In genomic region chr12:121807656-121808347, GRCh38 we compare ENCODE assay signal across 19 cellular contexts. TPM values are rescaled to one million over a fixed set of nuclear protein-coding genes. Genes with fewer than 3 reads are reported as not detected.
DNase-seq lines count a peak whose midpoint lies in the region; ATAC-seq, FAIRE-seq and TF ChIP-seq lines count a peak whose summit lies in the region.
"Had no signal": no experiment of that assay in that cellular context is flagged by ENCODE, and none has a peak within 500 bp of the region (broad histone marks: within the 10 kb centered on the region; RNA-seq: fewer than 3 reads in every experiment).

No MANE protein-coding gene starts in this region.

- H3K79me2 ChIP-seq in GM12878 (ENCODE audit: control insufficient read depth, insufficient read depth, low read length): peaks cover 53% of the 10 kb centered on the region

- no peak overlapping the region for H3K18ac ChIP-seq in neuronal stem cell (ENCODE audit: low read length)

- TF ChIP-seq RAD21 in GM12878 (IDR thresholded peaks at IDR 0.05; ENCODE audit: insufficient read depth, low read depth, low read length): no peak

- no peak overlapping the region for H2BK12ac ChIP-seq in neuronal stem cell (ENCODE audit: low read length)

- H3K27me3 Mint-ChIP-seq in CD4-positive, CD25-positive, alpha-beta regulatory T cell: no peaks in the 10 kb centered on the region
- H3K27me3 Mint-ChIP-seq: activated naive CD4-positive, alpha-beta T cell treated with anti-CD3 and anti-CD28 coated beads, Interleukin-2, amount 50 U/mL, for 24 hours had no signal

- H3K4me2 ChIP-seq in GM12878 (ENCODE audit: control insufficient read depth, insufficient read depth) (peak overlapping the region; percentile 100), neuronal stem cell (ENCODE audit: insufficient read depth, low read length, poor library complexity, severe bottlenecking) (no peak overlapping the region)

- TF ChIP-seq EP300 in GM12878 (IDR thresholded peaks at IDR 0.05; ENCODE audit: borderline replicate concordance in 1 of 2, control insufficient read depth in 1 of 2, low read depth in 2 of 2, low read length in 2 of 2) (no peak), esophagus muscularis mucosa (IDR thresholded peaks at IDR 0.05) (no peak)

- peaks cover 15% of the 10 kb centered on the region for H3K79me1 ChIP-seq in neuronal stem cell (ENCODE audit: low read depth, low read length)

- peak overlapping the region; percentile 89 for H3K4me3 ChIP-seq in CD4-positive, CD25-positive, alpha-beta regulatory T cell (ENCODE audit: low read depth, low read length)
- H3K4me3 ChIP-seq in HL-60 (replicated peaks; ENCODE audit: insufficient read depth, low read length) (no peak overlapping the region), GM12878 (no peak overlapping the region), neuronal stem cell (ENCODE audit: low read length in 2 of 2) (no peak overlapping the region), colonic mucosa (no peak overlapping the region), esophagus muscularis mucosa (no peak overlapping the region)
- H3K4me3 ChIP-seq: lung had no signal

- intact Hi-C loops in GM12878 (cut with micrococcal nuclease; ENCODE audit: unreplicated experiment): no loop called here
- intact Hi-C loops in colonic mucosa (cut with DNase I): no loop called here
- intact Hi-C loops in esophagus muscularis mucosa (cut with DNase I): no loop called here

- no peak overlapping the region for H4K8ac ChIP-seq in neuronal stem cell (ENCODE audit: low read depth, low read length)

- TF ChIP-seq POLR2A in GM12878 (IDR thresholded peaks at IDR 0.05; ENCODE audit: low read depth, low read length) (no peak), esophagus muscularis mucosa (IDR thresholded peaks at IDR 0.05; ENCODE audit: low read depth) (no peak)

- no peaks in the 10 kb centered on the region for H3K9me3 Mint-ChIP-seq in CD4-positive, CD25-positive, alpha-beta regulatory T cell
- H3K9me3 Mint-ChIP-seq: activated naive CD4-positive, alpha-beta T cell treated with anti-CD3 and anti-CD28 coated beads, Interleukin-2, amount 50 U/mL, for 24 hours had no signal

- H3K9ac ChIP-seq in GM12878 (ENCODE audit: control insufficient read depth, insufficient read depth, low read length) (no peak overlapping the region), neuronal stem cell (ENCODE audit: low read depth, low read length, poor library complexity) (no peak overlapping the region), colonic mucosa (ENCODE audit: low read depth in 2 of 2, low read length in 2 of 2) (no peak overlapping the region)

- H2AK5ac ChIP-seq in neuronal stem cell (ENCODE audit: low read depth, low read length): peak overlapping the region; percentile 61

- H3K27me3 ChIP-seq in CD4-positive, CD25-positive, alpha-beta regulatory T cell (ENCODE audit: control insufficient read depth, insufficient read depth, low read length): no peaks in the 10 kb centered on the region
- H3K27me3 ChIP-seq in HL-60 (ENCODE audit: insufficient read depth, poor library complexity, severe bottlenecking) (no peaks in the 10 kb centered on the region), GM12878 (replicated peaks in 1 of 2; ENCODE audit: control insufficient read depth in 2 of 2, insufficient read depth in 2 of 2, low read length in 1 of 2) (no peaks in the 10 kb centered on the region), neuronal stem cell (ENCODE audit: control insufficient read depth in 3 of 3, insufficient read depth in 3 of 3, low read depth in 1 of 3, low read length in 3 of 3) (no peaks in the 10 kb centered on the region), colonic mucosa (no peaks in the 10 kb centered on the region), foreskin keratinocyte (no peaks in the 10 kb centered on the region), esophagus muscularis mucosa (no peaks in the 10 kb centered on the region)
- H3K27me3 ChIP-seq: esophagus squamous epithelium, pancreas had no signal

- H2BK15ac ChIP-seq in neuronal stem cell (ENCODE audit: low read length): no peak overlapping the region

- no peak overlapping the region for H2BK5ac ChIP-seq in neuronal stem cell (ENCODE audit: low read length)

- peak overlapping the region; percentile 73 for H3K27ac ChIP-seq in CD4-positive, CD25-positive, alpha-beta regulatory T cell (ENCODE audit: insufficient read depth, low read length, poor library complexity, severe bottlenecking)
- H3K27ac ChIP-seq in HL-60 (replicated peaks) (peak overlapping the region; percentile 27; the same call in 1 of the 2 replicates), GM12878 (ENCODE audit: control insufficient read depth, insufficient read depth) (no peak overlapping the region), neuronal stem cell (replicated peaks; ENCODE audit: low read length) (no peak overlapping the region), colonic mucosa (no peak overlapping the region), foreskin keratinocyte (no peak overlapping the region), esophagus muscularis mucosa (replicated peaks in 1 of 4) (no peak overlapping the region)

- peak overlapping the region in 1 of 3 donors; percentile 64 for H3K27ac Mint-ChIP-seq in CD4-positive, CD25-positive, alpha-beta regulatory T cell

- CTCF ChIA-PET in GM12878 (lab: Yijun Ruan, JAX): interaction anchor here (0.6 to 13.6 kb wide), 3 partner anchors 11 to 220 kb away, joined by 3 to 565 read pairs (median 3); partner anchors contain the start of gene RHOF

- H3K4me1 ChIP-seq in CD4-positive, CD25-positive, alpha-beta regulatory T cell (ENCODE audit: control insufficient read depth, insufficient read depth, low read length, poor library complexity, severe bottlenecking): peaks cover 75% of the 10 kb centered on the region
- H3K4me1 ChIP-seq in GM12878 (ENCODE audit: control insufficient read depth, insufficient read depth, low read length): peaks cover 23% of the 10 kb centered on the region
- H3K4me1 ChIP-seq in neuronal stem cell (ENCODE audit: control insufficient read depth in 2 of 2, insufficient read depth in 1 of 2, low read depth in 1 of 2, low read length in 2 of 2): peaks cover 20 to 25% of the 10 kb centered on the region in 2 donors
- peaks cover 13% of the 10 kb centered on the region for H3K4me1 ChIP-seq in colonic mucosa
- peaks cover 12% of the 10 kb centered on the region for H3K4me1 ChIP-seq in foreskin keratinocyte
- peaks cover 49 to 75% (median 65%) of the 10 kb centered on the region in 4 donors for H3K4me1 ChIP-seq in esophagus muscularis mucosa

- peak overlapping the region; percentile 91 to 99 (median 98) for H3K4me3 Mint-ChIP-seq in CD4-positive, CD25-positive, alpha-beta regulatory T cell

- H3K23ac ChIP-seq in neuronal stem cell (ENCODE audit: low read depth, low read length, poor library complexity): no peak overlapping the region

- no peak for DNase-seq in CD4-positive, CD25-positive, alpha-beta regulatory T cell
- peak in 1 of 2 experiments; percentile 61 for DNase-seq in HL-60 (ENCODE audit: low read depth in 1 of 2, low spot score in 1 of 2)
- no peak for DNase-seq in GM12878 (ENCODE audit: low read depth, low spot score)
- DNase-seq in neuronal stem cell (ENCODE audit: low spot score): no peak
- no peak for DNase-seq in colonic mucosa
- no peak for DNase-seq in foreskin keratinocyte
- no peak for DNase-seq in activated gamma-delta T cell treated with Interleukin-2 at 50 U/mL for 16 hours
- DNase-seq in esophagus muscularis mucosa (ENCODE audit: extremely low spot score): no peak
- DNase-seq: activated CD4-positive, alpha-beta T cell treated with anti-CD3 and anti-CD28 coated beads for 48 hours; esophagus squamous epithelium; GDM1; NCI-H2171 treated with DMSO at 0.1 percent for 48 hours; stimulated activated CD4-positive, alpha-beta T cell treated with anti-CD3 and anti-CD28 coated beads, Interleukin-15, amount 100 ng/mL, for 24 hours; SW 1271 had no signal

- H2BK120ac ChIP-seq in neuronal stem cell (ENCODE audit: low read depth, low read length): no peak overlapping the region

- no peaks in the 10 kb centered on the region for H3K9me3 ChIP-seq in CD4-positive, CD25-positive, alpha-beta regulatory T cell (ENCODE audit: control insufficient read depth in 2 of 2, low read length in 2 of 2)
- no peaks in the 10 kb centered on the region for H3K9me3 ChIP-seq in GM12878 (replicated peaks; ENCODE audit: control insufficient read depth, insufficient read depth, low read length)
- no peaks in the 10 kb centered on the region for H3K9me3 ChIP-seq in neuronal stem cell (replicated peaks in 1 of 2; ENCODE audit: control insufficient read depth in 2 of 2, insufficient read depth in 1 of 2, low read depth in 1 of 2, low read length in 2 of 2)
- no peaks in the 10 kb centered on the region for H3K9me3 ChIP-seq in colonic mucosa
- H3K9me3 ChIP-seq in esophagus muscularis mucosa: no peaks in the 10 kb centered on the region
- H3K9me3 ChIP-seq: esophagus squamous epithelium, pancreas had no signal

- FAIRE-seq in GM12878 (lab: Jason Lieb, UNC): no peak
- FAIRE-seq: pancreas had no signal

- no peak overlapping the region for H3K14ac ChIP-seq in neuronal stem cell (ENCODE audit: low read length)

- WGBS in GM12878 (ENCODE audit: insufficient coverage, insufficient replicate concordance, low lambda C conversion rate, missing lambda C conversion rate): 53% methylated on average over 14 of the region's 14 CpGs
- no CpG with 5 or more reads among the region's 14 CpGs for WGBS in neuronal stem cell (ENCODE audit: extremely low coverage in 2 of 2, insufficient read length in 2 of 2, insufficient replicate concordance in 1 of 2), 2 donors
- whole genome bisulfite sequencing in esophagus muscularis mucosa: 63% methylated on average over 13 of the region's 14 CpGs

- H3K36me3 ChIP-seq in CD4-positive, CD25-positive, alpha-beta regulatory T cell (ENCODE audit: control insufficient read depth, insufficient read depth, low read length): peaks cover 36% of the 10 kb centered on the region
- H3K36me3 ChIP-seq in GM12878 (ENCODE audit: control insufficient read depth in 2 of 2, insufficient read depth in 2 of 2, low read length in 1 of 2): peaks cover 6 to 16% of the 10 kb centered on the region in 2 experiments; a peak in 3 of 4 replicates
- peaks cover 28 to 59% of the 10 kb centered on the region in 2 donors for H3K36me3 ChIP-seq in neuronal stem cell (replicated peaks in 1 of 2; ENCODE audit: control insufficient read depth in 2 of 2, insufficient read depth in 2 of 2, low read length in 2 of 2)
- H3K36me3 ChIP-seq in colonic mucosa: no peaks in the 10 kb centered on the region
- H3K36me3 ChIP-seq in esophagus muscularis mucosa: peaks cover 24 to 48% (median 36%) of the 10 kb centered on the region in 4 donors

- BruUV-seq in GM12878 (replicated peaks; lab: Mats Ljungman, UMichigan): no TSS peak

- RAD21 ChIA-PET in GM12878 (lab: Charles Lee; ENCODE audit: unreplicated experiment): interaction anchor here (1.5 to 13.1 kb wide), 2 partner anchors 13 to 459 kb away, joined by 5 to 395 read pairs; partner anchors contain the start of gene RHOF

- ATAC-seq in CD4-positive, CD25-positive, alpha-beta regulatory T cell (ENCODE audit: low read depth in 2 of 2): no peak
- no peak for ATAC-seq in GM12878
- ATAC-seq in foreskin keratinocyte: no peak
- ATAC-seq: pancreas had no signal

- H3K4me1 Mint-ChIP-seq in CD4-positive, CD25-positive, alpha-beta regulatory T cell: peaks cover 10 to 56% (median 31%) of the 10 kb centered on the region in 4 donors

- TF ChIP-seq CTCF in HL-60 (IDR thresholded peaks at IDR 0.05; ENCODE audit: insufficient read depth, low read length) (no peak), GM12878 (IDR thresholded peaks at IDR 0.05 in 2 of 3, conservative IDR thresholded peaks at IDR 0.05 in 1 of 3; ENCODE audit: control insufficient read depth in 2 of 3, extremely low read depth in 1 of 3, insufficient read depth in 1 of 3, low read depth in 3 of 3, low read length in 3 of 3) (no peak), colonic mucosa (IDR thresholded peaks at IDR 0.05) (no peak), foreskin keratinocyte (conservative IDR thresholded peaks at IDR 0.05) (no peak), esophagus muscularis mucosa (IDR thresholded peaks at IDR 0.05) (no peak)

- no peak overlapping the region for H4K91ac ChIP-seq in neuronal stem cell (ENCODE audit: low read depth, low read length, poor library complexity)

- H2AFZ ChIP-seq in GM12878 (ENCODE audit: control insufficient read depth, low read depth, low read length): no peak overlapping the region
- H2AFZ ChIP-seq in neuronal stem cell (ENCODE audit: low read length): no peak overlapping the region

- H3K36me3 Mint-ChIP-seq in CD4-positive, CD25-positive, alpha-beta regulatory T cell: peaks cover 25% of the 10 kb centered on the region

- SMC1A ChIA-PET in GM12878 (lab: Charles Lee; ENCODE audit: uncharacterized antibody, unreplicated experiment): interaction anchor here (0.7 to 12.2 kb wide), 3 partner anchors 14 to 184 kb away, joined by 4 to 226 read pairs (median 5); partner anchors contain the start of gene RHOF

- H4K20me1 ChIP-seq in GM12878 (ENCODE audit: control insufficient read depth, insufficient read depth): peaks cover 5% of the 10 kb centered on the region; the same call in 1 of the 2 replicates

- in situ Hi-C loops in GM12878 (cut with MboI): no loop called here

- POLR2A ChIA-PET in GM12878 (lab: Charles Lee): interaction anchor here (0.6 to 10.1 kb wide), 4 partner anchors 10 to 966 kb away, joined by 3 to 155 read pairs (median 10); partner anchors contain the start of gene RHOF

- H3K4ac ChIP-seq in neuronal stem cell (ENCODE audit: low read length): no peak overlapping the region

RNA-seq across cellular contexts. Expression of gene SETD1B, which starts 4.0 kb away (rescaled TPM):
- 118 TPM for total RNA-seq in CD4-positive, CD25-positive, alpha-beta regulatory T cell
- 1 to 10 TPM; 1.2 to 2.0 (median 1.5) TPM for polyA plus RNA-seq in CD4-positive, CD25-positive, alpha-beta regulatory T cell
- 8.1 and 10.1 TPM in 2 replicates for total RNA-seq in GM12878 (2013; cell fraction: nucleolus; rRNA removed)
- total RNA-seq in GM12878 (2014; rRNA removed) (1.8 and 2.1 TPM in 2 replicates), GM12878 (2014; rRNA removed; fragmentation: Illumina TruSeq; extraction: Trizol) (1.3 TPM in 2 replicates), GM12878 (2021) (15.5 and 17.3 TPM in 2 replicates), colonic mucosa (10 to 100 TPM; 20.4 to 25.4 TPM), foreskin keratinocyte (5.5 and 6.1 TPM in 2 replicates), esophagus muscularis mucosa (10 to 100 TPM in 3 of 4 donors, 1 to 10 TPM in 1; 9.4 to 27.1 (median 19.9) TPM)
- 2.0 TPM for polyA plus RNA-seq in GM12878 (2011; ENCODE audit: low read depth)
- polyA plus RNA-seq in GM12878 (2011; rRNA removed) (0.27 and 0.50 TPM in 2 replicates), GM12878 (2014; fragmentation: Illumina TruSeq; extraction: Trizol) (1.7 and 3.6 TPM in 2 replicates), GM12878 (2014; fragmentation: Nextera tagmentation; extraction: Ambion mirVana) (1 to 10 TPM in 1 of 2 experiments, under 1 TPM in 1; 0.53 to 1.7 TPM), GM12878 (2014; rRNA removed) (4.9 and 7.5 TPM in 2 replicates), GM12878 (2016; fragmentation: Nextera tagmentation; extraction: Ambion mirVana) (1 to 10 TPM; 1.2 to 1.5 TPM), foreskin keratinocyte (2.2 and 2.6 TPM in 2 replicates)
- 0.67 and 0.76 TPM in 2 replicates for polyA plus RNA-seq in GM12878 (2011; cell fraction: cytosol; rRNA removed)
- 3.1 and 6.2 TPM in 2 replicates for polyA plus RNA-seq in GM12878 (2011; cell fraction: nucleus; rRNA removed)
- 4.3 and 5.9 TPM in 2 replicates for polyA plus RNA-seq in GM12878 (2012)
- polyA minus RNA-seq in GM12878 (2011; rRNA and poly(A)+ RNA removed): 1.3 and 1.4 TPM in 2 replicates
- polyA minus RNA-seq in GM12878 (2011; cell fraction: cytosol; rRNA and poly(A)+ RNA removed): 2.3 and 3.3 TPM in 2 replicates
- 1.6 and 3.5 TPM in 2 replicates for polyA minus RNA-seq in GM12878 (2011; cell fraction: nucleus; rRNA and poly(A)+ RNA removed)
- polyA plus RNA-seq in neuronal stem cell (2013, experiment 1 of 2): 6.1 TPM
- polyA plus RNA-seq in neuronal stem cell (2013, experiment 2 of 2): 6.2 TPM

RNA-seq across cellular contexts. Expression of gene RHOF, which starts 14.3 kb away (rescaled TPM):
- 149 TPM for total RNA-seq in CD4-positive, CD25-positive, alpha-beta regulatory T cell
- polyA plus RNA-seq in CD4-positive, CD25-positive, alpha-beta regulatory T cell: 100 to 1,000 TPM in 1 of 4 donors, 10 to 100 TPM in 3; 80.4 to 100 (median 92.0) TPM
- total RNA-seq in GM12878 (2013; cell fraction: nucleolus; rRNA removed): 111 and 129 TPM in 2 replicates
- 58.0 and 58.8 TPM in 2 replicates for total RNA-seq in GM12878 (2014; rRNA removed)
- 32.8 and 32.9 TPM in 2 replicates for total RNA-seq in GM12878 (2014; rRNA removed; fragmentation: Illumina TruSeq; extraction: Trizol)
- 72.8 and 78.7 TPM in 2 replicates for total RNA-seq in GM12878 (2021)
- 11.6 TPM for polyA plus RNA-seq in GM12878 (2011; ENCODE audit: low read depth)
- polyA plus RNA-seq in GM12878 (2011; rRNA removed): 25.4 and 40.8 TPM in 2 replicates
- polyA plus RNA-seq in GM12878 (2011; cell fraction: cytosol; rRNA removed): 71.0 and 80.5 TPM in 2 replicates
- 76.9 and 97.7 TPM in 2 replicates for polyA plus RNA-seq in GM12878 (2011; cell fraction: nucleus; rRNA removed)
- 38.5 and 51.6 TPM in 2 replicates for polyA plus RNA-seq in GM12878 (2012)
- polyA plus RNA-seq in GM12878 (2014; fragmentation: Illumina TruSeq; extraction: Trizol): 28.5 and 36.5 TPM in 2 replicates
- polyA plus RNA-seq in GM12878 (2014; fragmentation: Nextera tagmentation; extraction: Ambion mirVana): 1 to 10 TPM; 6.1 to 6.4 TPM
- 66.1 and 75.8 TPM in 2 replicates for polyA plus RNA-seq in GM12878 (2014; rRNA removed)
- polyA plus RNA-seq in GM12878 (2016; fragmentation: Nextera tagmentation; extraction: Ambion mirVana): 10 to 100 TPM; 38.9 to 40.5 TPM
- polyA minus RNA-seq in GM12878 (2011; rRNA and poly(A)+ RNA removed): 45.1 and 66.7 TPM in 2 replicates
- polyA minus RNA-seq in GM12878 (2011; cell fraction: cytosol; rRNA and poly(A)+ RNA removed): 58.2 and 58.8 TPM in 2 replicates
- polyA minus RNA-seq in GM12878 (2011; cell fraction: nucleus; rRNA and poly(A)+ RNA removed): 35.3 and 53.2 TPM in 2 replicates
- polyA plus RNA-seq in neuronal stem cell (2013, experiment 1 of 2): 16.5 TPM
- 15.5 TPM for polyA plus RNA-seq in neuronal stem cell (2013, experiment 2 of 2)
- 10 to 100 TPM; 58.0 to 74.5 TPM for total RNA-seq in colonic mucosa
- total RNA-seq in foreskin keratinocyte: 5.0 and 5.5 TPM in 2 replicates
- 4.8 and 6.0 TPM in 2 replicates for polyA plus RNA-seq in foreskin keratinocyte
- 10 to 100 TPM in 3 of 4 donors, 1 to 10 TPM in 1; 7.0 to 23.2 (median 15.9) TPM for total RNA-seq in esophagus muscularis mucosa

RNA-seq across cellular contexts. Expression of gene HPD, which starts 50.9 kb away (rescaled TPM):
- not detected for total RNA-seq in CD4-positive, CD25-positive, alpha-beta regulatory T cell
- polyA plus RNA-seq in CD4-positive, CD25-positive, alpha-beta regulatory T cell: not detected
- total RNA-seq in GM12878 (2013; cell fraction: nucleolus; rRNA removed): not detected in 2 replicates
- total RNA-seq in GM12878 (2014; rRNA removed) (not detected in 2 replicates), GM12878 (2014; rRNA removed; fragmentation: Illumina TruSeq; extraction: Trizol) (not detected in 2 replicates), GM12878 (2021) (0.13 and 0.28 TPM in 2 replicates), colonic mucosa (under 1 TPM; 0.27 to 0.91 TPM), foreskin keratinocyte (not detected in 2 replicates), esophagus muscularis mucosa (1 to 10 TPM in 2 of 4 donors, under 1 TPM in 2; 0.65 to 3.3 (median 1.3) TPM)
- polyA plus RNA-seq in GM12878 (2011; ENCODE audit: low read depth): not detected
- polyA plus RNA-seq in GM12878 (2011; rRNA removed) (not detected in 2 replicates), GM12878 (2014; fragmentation: Illumina TruSeq; extraction: Trizol) (not detected in 2 replicates), GM12878 (2014; fragmentation: Nextera tagmentation; extraction: Ambion mirVana) (under 1 TPM in 1 of 2 experiments, not detected in 1; 0.04 TPM), GM12878 (2014; rRNA removed) (0.15 and 0.69 TPM in 2 replicates), GM12878 (2016; fragmentation: Nextera tagmentation; extraction: Ambion mirVana) (not detected), foreskin keratinocyte (not detected in 2 replicates)
- polyA plus RNA-seq in GM12878 (2011; cell fraction: cytosol; rRNA removed): not detected in 2 replicates
- not detected in 2 replicates for polyA plus RNA-seq in GM12878 (2011; cell fraction: nucleus; rRNA removed)
- 0.15 TPM in 1 of 2 replicates, not detected in the other for polyA plus RNA-seq in GM12878 (2012)
- not detected in 2 replicates for polyA minus RNA-seq in GM12878 (2011; rRNA and poly(A)+ RNA removed)
- polyA minus RNA-seq in GM12878 (2011; cell fraction: cytosol; rRNA and poly(A)+ RNA removed): not detected in 2 replicates
- not detected in 2 replicates for polyA minus RNA-seq in GM12878 (2011; cell fraction: nucleus; rRNA and poly(A)+ RNA removed)
- polyA plus RNA-seq in neuronal stem cell (2013, experiment 1 of 2): 0.13 TPM
- polyA plus RNA-seq in neuronal stem cell (2013, experiment 2 of 2): 0.18 TPM
- total RNA-seq: cerebellum, H4 had no signal

Comparison
In these comparisons a context has a peak if more than half of its experiments do, and no peak if none do; other contexts are left out.
1. H3K27ac ChIP-seq: peak in CD4-positive, CD25-positive, alpha-beta regulatory T cell (single experiment) and HL-60 (single experiment); none in GM12878 (single experiment), neuronal stem cell (single experiment), colonic mucosa (single experiment), foreskin keratinocyte (single experiment) and esophagus muscularis mucosa (0 of 4).